Comparison of ENCODE assay signal across 8 cellular contexts in genomic region chr3:50327943-50328691, GRCh38. TPM values are rescaled to one million over a fixed set of nuclear protein-coding genes. Genes with fewer than 3 reads are reported as not detected.
DNase-seq lines count a peak whose midpoint lies in the region; ATAC-seq and TF ChIP-seq lines count a peak whose summit lies in the region.

Gene TUSC2 (minus strand): TSS chr3:50328223. CDS start chr3:50328099, 124 bp downstream.

- TF ChIP-seq POLR2A in GM15510 (IDR thresholded peaks at IDR 0.05; ENCODE audit: borderline replicate concordance, extremely low read depth, insufficient read length): peak; percentile 84

- H3K36me3 ChIP-seq in rectal smooth muscle tissue (ENCODE audit: control insufficient read depth, insufficient read depth, low read length) (peaks cover 12% of the 10 kb centered on the region), aorta (ENCODE audit: control insufficient read depth in 1 of 2, insufficient read depth in 2 of 2, low read length in 1 of 2) (peaks cover 0 to 7% of the 10 kb centered on the region in 2 donors)

- H3K9me3 ChIP-seq in right cardiac atrium (ENCODE audit: control insufficient read depth, low read length) (no peaks in the 10 kb centered on the region), aorta (ENCODE audit: control insufficient read depth, low read length) (no peaks in the 10 kb centered on the region)

- H3K27me3 ChIP-seq in right cardiac atrium (ENCODE audit: control insufficient read depth, insufficient read depth) (no peaks in the 10 kb centered on the region), rectal smooth muscle tissue (ENCODE audit: control insufficient read depth, insufficient read depth, low read length) (no peaks in the 10 kb centered on the region), aorta (ENCODE audit: control insufficient read depth in 1 of 2, insufficient read depth in 2 of 2, low read length in 1 of 2) (no peaks in the 10 kb centered on the region)

- H3K4me3 ChIP-seq in right cardiac atrium (ENCODE audit: low read length) (peak within 1 kb of the TSS; percentile 85), rectal smooth muscle tissue (ENCODE audit: low read length) (peak within 1 kb of the TSS; percentile 81), aorta (ENCODE audit: low read length in 2 of 2) (peak within 1 kb of the TSS; percentile 12 to 81)

- H3K27ac ChIP-seq in right cardiac atrium (ENCODE audit: low read length) (peak within 1 kb of the TSS; percentile 87), rectal smooth muscle tissue (ENCODE audit: low read depth, low read length) (peak within 1 kb of the TSS; percentile 78), aorta (ENCODE audit: low read depth in 1 of 2, low read length in 2 of 2) (peak within 1 kb of the TSS in 1 of 2 donors; percentile 29)

- intact Hi-C loops in T-helper 2 cell treated with Interferon-gamma antibody and Interleukin-4, amounts not matched to agents 100 ng/mL and 5 ng/mL, for 36 hours (cut with micrococcal nuclease): loop anchor here (1.0 kb wide), 2 partner anchors 9 to 29 kb away; partner anchors contain the start of genes HYAL3 and NAA80
- intact Hi-C loops in right cardiac atrium (cut with DNase I) (no loop called here), aorta (cut with DNase I) (no loop called here)

- peak within 1 kb of the TSS; percentile 69 for H3K9ac ChIP-seq in rectal smooth muscle tissue (ENCODE audit: low read length)

- H3K4me1 ChIP-seq in right cardiac atrium (ENCODE audit: control insufficient read depth, insufficient read depth, low read length) (peaks cover 8% of the 10 kb centered on the region), rectal smooth muscle tissue (ENCODE audit: control insufficient read depth, insufficient read depth, low read length) (peaks cover 13% of the 10 kb centered on the region), aorta (ENCODE audit: control insufficient read depth in 1 of 2, insufficient read depth in 2 of 2, low read length in 2 of 2) (no peaks in the 10 kb centered on the region)

- DNase-seq in NCI-H187 treated with DMSO at 0.1 percent for 48 hours (lab: John Stamatoyannopoulos, UW) (peak; percentile 42), anterior cingulate cortex (lab: John Stamatoyannopoulos, UW) (peak; percentile 50 to 99 (median 93)), right cardiac atrium (peak; percentile 97 to 99 (median 98)), aorta (peak; percentile 98 to 99)

- ATAC-seq in HG02885 (IDR thresholded peaks at IDR 0.05; ENCODE audit: poor library complexity, unreplicated experiment): peak; percentile 91
- peak; percentile 63 to 88 for ATAC-seq in right cardiac atrium
- ATAC-seq in aorta (ENCODE audit: low FRiP score): peak; percentile 92

- 2% methylated on average over 55 of the region's 55 CpGs for WGBS in right cardiac atrium
- WGBS in aorta, 2 donors: 1% methylated on average over 49 to 55 of the region's 55 CpGs

RNA-seq across cellular contexts. Expression of gene TUSC2, which starts in this region (rescaled TPM):
- total RNA-seq in T-helper 2 cell treated with Interferon-gamma antibody and Interleukin-4, amounts not matched to agents 100 ng/mL and 5 ng/mL, for 36 hours: 21.0 and 22.1 TPM in 2 replicates
- total RNA-seq in right cardiac atrium (10 to 100 TPM; 28.9 to 33.0 (median 30.0) TPM), aorta (10 to 100 TPM; 18.9 to 22.6 TPM)
- polyA plus RNA-seq in right cardiac atrium (34.9 TPM), aorta (10 to 100 TPM; 28.5 to 33.2 TPM)

Comparison
In these comparisons a context has a peak if more than half of its experiments do, and no peak if none do; other contexts are left out.
1. DNase-seq: peak in every context shown above with its lines; median percentile 98 in aorta; 98 in right cardiac atrium; 93 in anterior cingulate cortex; 42 in NCI-H187 treated with DMSO at 0.1 percent for 48 hours.